8 cellular contexts compared by ENCODE assay signal in genomic region chr12:67710582-67710981, GRCh38.
A peak's percentile ranks its signal among the peaks of the same experiment; 100 is the strongest.
DNase-seq lines count a peak whose midpoint lies in the region; ATAC-seq and TF ChIP-seq lines count a peak whose summit lies in the region.

No MANE protein-coding gene starts in this region.

- no peaks in the 10 kb centered on the region for H3K79me2 ChIP-seq in fibroblast of lung (ENCODE audit: control insufficient read depth, insufficient read depth, low read length)

- peaks cover 0 to 5% of the 10 kb centered on the region in 2 donors for H3K27me3 Mint-ChIP-seq in CD8-positive, alpha-beta memory T cell

- CTCF ChIA-PET in CD8-positive, alpha-beta memory T cell (lab: Charles Lee): no interaction called here

- no peaks in the 10 kb centered on the region for H3K9me3 Mint-ChIP-seq in CD8-positive, alpha-beta memory T cell

- POLR2A ChIA-PET in CD8-positive, alpha-beta memory T cell (lab: Charles Lee): no interaction called here

- no peaks in the 10 kb centered on the region for H3K9me3 ChIP-seq in fibroblast of lung (ENCODE audit: control insufficient read depth, insufficient read depth, low read depth, low read length)
- no peaks in the 10 kb centered on the region for H3K9me3 ChIP-seq in CD8-positive, alpha-beta memory T cell (ENCODE audit: low read length)

- peaks cover 0 to 5% (median 4%) of the 10 kb centered on the region in 3 donors for H3K36me3 Mint-ChIP-seq in CD8-positive, alpha-beta memory T cell

- no peaks in the 10 kb centered on the region for H4K20me1 ChIP-seq in fibroblast of lung (ENCODE audit: control insufficient read depth, extremely low read depth, insufficient read depth, low read length)

- no peak overlapping the region for H3K27ac Mint-ChIP-seq in CD8-positive, alpha-beta memory T cell

- ATAC-seq in GM21381 (IDR thresholded peaks at IDR 0.05; ENCODE audit: unreplicated experiment) (peak; percentile 98), HG03469 (IDR thresholded peaks at IDR 0.05; ENCODE audit: unreplicated experiment) (peak; percentile 93)

- no peak overlapping the region for H3K4me3 Mint-ChIP-seq in CD8-positive, alpha-beta memory T cell

- DNase-seq in Daoy (ENCODE audit: low read depth): peak; percentile 61
- peak; percentile 24 to 36 for DNase-seq in fibroblast of lung (ENCODE audit: low read depth in 2 of 2)
- DNase-seq in ureter (ENCODE audit: low spot score): peak; percentile 44
- DNase-seq in coronary artery (ENCODE audit: low spot score): no peak
- no peak for DNase-seq in NK-92 (lab: John Stamatoyannopoulos, UW; ENCODE audit: unreplicated experiment)
- DNase-seq in CD8-positive, alpha-beta memory T cell: no peak

- H3K4me3 ChIP-seq in fibroblast of lung (replicated peaks in 1 of 4; ENCODE audit: control extremely low read depth in 1 of 4, insufficient read depth in 1 of 4, low read depth in 3 of 4, low read length in 4 of 4): no peak overlapping the region
- H3K4me3 ChIP-seq in coronary artery: no peak overlapping the region
- no peak overlapping the region for H3K4me3 ChIP-seq in CD8-positive, alpha-beta memory T cell (ENCODE audit: low read length)

- no peaks in the 10 kb centered on the region for H3K36me3 ChIP-seq in fibroblast of lung (ENCODE audit: control insufficient read depth, insufficient read depth, low read length)
- no peaks in the 10 kb centered on the region for H3K36me3 ChIP-seq in CD8-positive, alpha-beta memory T cell (ENCODE audit: insufficient read depth, low read length)

- peaks cover 6 to 15% (median 14%) of the 10 kb centered on the region in 3 donors for H3K4me1 Mint-ChIP-seq in CD8-positive, alpha-beta memory T cell

- H3K27ac ChIP-seq in fibroblast of lung (ENCODE audit: insufficient read depth, low read length): no peak overlapping the region
- peak overlapping the region in 1 of 2 donors; percentile 36 for H3K27ac ChIP-seq in coronary artery
- H3K27ac ChIP-seq in CD8-positive, alpha-beta memory T cell (ENCODE audit: low read depth, low read length): no peak overlapping the region

- H3K4me2 ChIP-seq in fibroblast of lung (ENCODE audit: extremely low read depth, insufficient read depth, low read length): no peak overlapping the region

- H3K27me3 ChIP-seq in fibroblast of lung (ENCODE audit: control insufficient read depth, insufficient read depth, low read length): no peaks in the 10 kb centered on the region
- H3K27me3 ChIP-seq in CD8-positive, alpha-beta memory T cell (ENCODE audit: insufficient read depth, low read length, poor library complexity, severe bottlenecking): no peaks in the 10 kb centered on the region

- peaks cover 4% of the 10 kb centered on the region for H3K4me1 ChIP-seq in fibroblast of lung (ENCODE audit: control insufficient read depth, extremely low read depth, insufficient read depth, low read length)
- H3K4me1 ChIP-seq in CD8-positive, alpha-beta memory T cell (ENCODE audit: insufficient read depth, low read length): no peaks in the 10 kb centered on the region

- H2AFZ ChIP-seq in fibroblast of lung (ENCODE audit: low read length): peak overlapping the region; percentile 30

- no peak for TF ChIP-seq CTCF in fibroblast of lung (conservative IDR thresholded peaks at IDR 0.05 in 1 of 2, IDR thresholded peaks at IDR 0.05 in 1 of 2; ENCODE audit: low read depth in 1 of 2, low read length in 2 of 2)
- TF ChIP-seq CTCF in coronary artery (IDR thresholded peaks at IDR 0.05): no peak

- no peak overlapping the region for H3K9ac ChIP-seq in fibroblast of lung (ENCODE audit: insufficient read depth, low read length)

Comparison
In these comparisons a context has a peak if more than half of its experiments do, and no peak if none do; other contexts are left out.
1. DNase-seq: peak in Daoy (single experiment), fibroblast of lung (2 of 2) and ureter (single experiment); none in coronary artery (single experiment), NK-92 (single experiment) and CD8-positive, alpha-beta memory T cell (0 of 5).